Comparison of ENCODE assay signal across 1 cellular context in the genomic region with DNA sequence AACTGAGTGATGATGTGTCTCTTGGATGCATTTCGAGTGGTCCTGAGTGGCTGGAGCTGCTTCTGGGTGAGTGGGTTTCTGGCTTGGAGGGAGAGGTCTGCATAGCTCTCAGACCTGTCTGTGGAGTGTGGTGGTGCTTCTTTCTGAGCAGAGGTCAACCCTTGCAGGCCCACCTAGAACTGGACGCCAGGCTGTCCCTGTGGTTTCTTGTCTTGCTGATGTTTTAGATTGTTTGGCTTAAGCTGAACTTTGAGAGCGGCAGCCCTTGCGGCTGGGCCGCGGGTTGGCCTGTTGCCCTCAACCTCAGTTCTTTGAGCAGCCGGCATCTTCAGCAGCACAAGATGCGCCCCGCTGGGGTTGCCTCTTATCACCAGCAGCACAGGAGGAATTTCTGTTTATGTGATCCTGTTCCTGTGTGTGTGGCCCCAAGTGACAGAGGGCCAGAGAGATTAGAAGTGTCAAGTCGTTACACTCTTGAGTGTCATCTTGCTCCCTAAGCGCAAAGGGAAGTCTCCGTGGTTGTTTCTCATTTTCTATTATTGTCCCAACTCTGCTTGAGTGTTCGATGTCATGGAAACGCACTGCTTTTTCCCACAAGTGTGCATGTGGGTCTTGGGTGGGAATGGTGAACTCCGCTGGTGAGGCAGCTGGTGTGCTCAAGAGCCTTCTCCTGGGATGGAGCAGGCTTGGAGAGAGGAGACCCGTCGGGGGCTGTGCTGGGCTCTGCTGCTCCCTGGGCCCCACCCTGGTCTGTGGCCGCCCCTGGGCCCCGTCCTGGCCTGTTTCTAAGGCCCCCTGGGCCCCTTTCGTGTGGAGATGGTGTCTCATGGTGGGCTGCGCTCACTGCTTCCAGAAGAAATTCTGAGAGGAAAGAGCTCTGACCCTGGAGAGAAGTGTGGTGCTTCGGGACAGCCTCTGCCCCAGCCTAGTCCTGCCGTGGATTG.
TF ChIP-seq lines count a peak whose summit lies in the region.

No MANE protein-coding gene starts in this region.

TF ChIP-seq in K562, 482 proteins besides CTCF, POLR2A, EP300 and RAD21 (continued from another document and continues in another):
- TF ChIP-seq, protein P1, sequence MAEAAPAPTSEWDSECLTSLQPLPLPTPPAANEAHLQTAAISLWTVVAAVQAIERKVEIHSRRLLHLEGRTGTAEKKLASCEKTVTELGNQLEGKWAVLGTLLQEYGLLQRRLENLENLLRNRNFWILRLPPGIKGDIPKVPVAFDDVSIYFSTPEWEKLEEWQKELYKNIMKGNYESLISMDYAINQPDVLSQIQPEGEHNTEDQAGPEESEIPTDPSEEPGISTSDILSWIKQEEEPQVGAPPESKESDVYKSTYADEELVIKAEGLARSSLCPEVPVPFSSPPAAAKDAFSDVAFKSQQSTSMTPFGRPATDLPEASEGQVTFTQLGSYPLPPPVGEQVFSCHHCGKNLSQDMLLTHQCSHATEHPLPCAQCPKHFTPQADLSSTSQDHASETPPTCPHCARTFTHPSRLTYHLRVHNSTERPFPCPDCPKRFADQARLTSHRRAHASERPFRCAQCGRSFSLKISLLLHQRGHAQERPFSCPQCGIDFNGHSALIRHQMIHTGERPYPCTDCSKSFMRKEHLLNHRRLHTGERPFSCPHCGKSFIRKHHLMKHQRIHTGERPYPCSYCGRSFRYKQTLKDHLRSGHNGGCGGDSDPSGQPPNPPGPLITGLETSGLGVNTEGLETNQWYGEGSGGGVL (CRISPR knock-in tag; IDR thresholded peaks at IDR 0.05), result no peak
- TF ChIP-seq ZNF699 (CRISPR knock-in tag; IDR thresholded peaks at IDR 0.05; ENCODE audit: insufficient replicate concordance) (no peak), PURB (CRISPR knock-in tag; IDR thresholded peaks at IDR 0.05; ENCODE audit: low read depth) (no peak), HMGN3 (IDR thresholded peaks at IDR 0.05; ENCODE audit: borderline replicate concordance, extremely low read depth, insufficient read length, low read depth, low read length) (peak; percentile 100), POLR3A (IDR thresholded peaks at IDR 0.05; ENCODE audit: borderline replicate concordance, extremely low read depth, insufficient read depth, insufficient read length) (no peak), DNMT1 (IDR thresholded peaks at IDR 0.05) (no peak), ZNF3 (CRISPR knock-in tag; IDR thresholded peaks at IDR 0.05) (no peak), RBM34 (IDR thresholded peaks at IDR 0.05; ENCODE audit: borderline replicate concordance, insufficient read depth, low read length) (no peak), KAT2B (IDR thresholded peaks at IDR 0.05; ENCODE audit: low read depth, low read length) (no peak), CHD1 (IDR thresholded peaks at IDR 0.05; ENCODE audit: low read length) (no peak), MAFK (IDR thresholded peaks at IDR 0.05; ENCODE audit: low read length) (no peak), SRF (CRISPR knock-in tag; IDR thresholded peaks at IDR 0.05) (no peak; a peak in 1 of 4 replicates), DACH1 (IDR thresholded peaks at IDR 0.05; ENCODE audit: partially characterized antibody) (peak; percentile 41), FOXJ2 (tag; IDR thresholded peaks at IDR 0.05) (no peak; the same call in 1 of the 2 replicates), HLTF (IDR thresholded peaks at IDR 0.05) (peak; percentile 90), SMAD2 (IDR thresholded peaks at IDR 0.05; ENCODE audit: low read depth, low read length) (no peak), KLF6 (CRISPR knock-in tag; IDR thresholded peaks at IDR 0.05; ENCODE audit: borderline replicate concordance) (no peak; the same call in 1 of the 2 replicates), GTF2F1 (IDR thresholded peaks at IDR 0.05; ENCODE audit: low read depth, low read length) (no peak), C11orf30 (IDR thresholded peaks at IDR 0.05; ENCODE audit: low read depth) (no peak), RFX7 (CRISPR knock-in tag; IDR thresholded peaks at IDR 0.05) (no peak), ZNF584 (CRISPR knock-in tag; IDR thresholded peaks at IDR 0.05; ENCODE audit: low read depth) (no peak; the same call in 1 of the 2 replicates), BRD4 (IDR thresholded peaks at IDR 0.05) (no peak), NCOR1 (IDR thresholded peaks at IDR 0.05) (peak; percentile 100), SIN3B (IDR thresholded peaks at IDR 0.05; ENCODE audit: low read depth) (no peak), TCFL5 (CRISPR knock-in tag; conservative IDR thresholded peaks at IDR 0.05) (no peak), HDGF (IDR thresholded peaks at IDR 0.05) (no peak; the same call in 1 of the 2 replicates)
- TF ChIP-seq, protein P2, sequence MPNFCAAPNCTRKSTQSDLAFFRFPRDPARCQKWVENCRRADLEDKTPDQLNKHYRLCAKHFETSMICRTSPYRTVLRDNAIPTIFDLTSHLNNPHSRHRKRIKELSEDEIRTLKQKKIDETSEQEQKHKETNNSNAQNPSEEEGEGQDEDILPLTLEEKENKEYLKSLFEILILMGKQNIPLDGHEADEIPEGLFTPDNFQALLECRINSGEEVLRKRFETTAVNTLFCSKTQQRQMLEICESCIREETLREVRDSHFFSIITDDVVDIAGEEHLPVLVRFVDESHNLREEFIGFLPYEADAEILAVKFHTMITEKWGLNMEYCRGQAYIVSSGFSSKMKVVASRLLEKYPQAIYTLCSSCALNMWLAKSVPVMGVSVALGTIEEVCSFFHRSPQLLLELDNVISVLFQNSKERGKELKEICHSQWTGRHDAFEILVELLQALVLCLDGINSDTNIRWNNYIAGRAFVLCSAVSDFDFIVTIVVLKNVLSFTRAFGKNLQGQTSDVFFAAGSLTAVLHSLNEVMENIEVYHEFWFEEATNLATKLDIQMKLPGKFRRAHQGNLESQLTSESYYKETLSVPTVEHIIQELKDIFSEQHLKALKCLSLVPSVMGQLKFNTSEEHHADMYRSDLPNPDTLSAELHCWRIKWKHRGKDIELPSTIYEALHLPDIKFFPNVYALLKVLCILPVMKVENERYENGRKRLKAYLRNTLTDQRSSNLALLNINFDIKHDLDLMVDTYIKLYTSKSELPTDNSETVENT (CRISPR knock-in tag; IDR thresholded peaks at IDR 0.05), result no peak; the same call in 1 of the 2 replicates
- TF ChIP-seq, protein P3, sequence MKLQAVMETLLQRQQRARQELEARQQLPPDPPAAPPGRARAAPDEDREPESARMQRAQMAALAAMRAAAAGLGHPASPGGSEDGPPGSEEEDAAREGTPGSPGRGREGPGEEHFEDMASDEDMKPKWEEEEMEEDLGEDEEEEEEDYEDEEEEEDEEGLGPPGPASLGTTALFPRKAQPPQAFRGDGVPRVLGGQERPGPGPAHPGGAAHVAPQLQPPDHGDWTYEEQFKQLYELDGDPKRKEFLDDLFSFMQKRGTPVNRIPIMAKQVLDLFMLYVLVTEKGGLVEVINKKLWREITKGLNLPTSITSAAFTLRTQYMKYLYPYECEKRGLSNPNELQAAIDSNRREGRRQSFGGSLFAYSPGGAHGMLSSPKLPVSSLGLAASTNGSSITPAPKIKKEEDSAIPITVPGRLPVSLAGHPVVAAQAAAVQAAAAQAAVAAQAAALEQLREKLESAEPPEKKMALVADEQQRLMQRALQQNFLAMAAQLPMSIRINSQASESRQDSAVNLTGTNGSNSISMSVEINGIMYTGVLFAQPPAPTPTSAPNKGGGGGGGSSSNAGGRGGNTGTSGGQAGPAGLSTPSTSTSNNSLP (IDR thresholded peaks at IDR 0.05; ENCODE audit: borderline replicate concordance, low read depth, low read length), result peak; percentile 77; the same call in 1 of the 2 replicates
- TF ChIP-seq, protein P4, sequence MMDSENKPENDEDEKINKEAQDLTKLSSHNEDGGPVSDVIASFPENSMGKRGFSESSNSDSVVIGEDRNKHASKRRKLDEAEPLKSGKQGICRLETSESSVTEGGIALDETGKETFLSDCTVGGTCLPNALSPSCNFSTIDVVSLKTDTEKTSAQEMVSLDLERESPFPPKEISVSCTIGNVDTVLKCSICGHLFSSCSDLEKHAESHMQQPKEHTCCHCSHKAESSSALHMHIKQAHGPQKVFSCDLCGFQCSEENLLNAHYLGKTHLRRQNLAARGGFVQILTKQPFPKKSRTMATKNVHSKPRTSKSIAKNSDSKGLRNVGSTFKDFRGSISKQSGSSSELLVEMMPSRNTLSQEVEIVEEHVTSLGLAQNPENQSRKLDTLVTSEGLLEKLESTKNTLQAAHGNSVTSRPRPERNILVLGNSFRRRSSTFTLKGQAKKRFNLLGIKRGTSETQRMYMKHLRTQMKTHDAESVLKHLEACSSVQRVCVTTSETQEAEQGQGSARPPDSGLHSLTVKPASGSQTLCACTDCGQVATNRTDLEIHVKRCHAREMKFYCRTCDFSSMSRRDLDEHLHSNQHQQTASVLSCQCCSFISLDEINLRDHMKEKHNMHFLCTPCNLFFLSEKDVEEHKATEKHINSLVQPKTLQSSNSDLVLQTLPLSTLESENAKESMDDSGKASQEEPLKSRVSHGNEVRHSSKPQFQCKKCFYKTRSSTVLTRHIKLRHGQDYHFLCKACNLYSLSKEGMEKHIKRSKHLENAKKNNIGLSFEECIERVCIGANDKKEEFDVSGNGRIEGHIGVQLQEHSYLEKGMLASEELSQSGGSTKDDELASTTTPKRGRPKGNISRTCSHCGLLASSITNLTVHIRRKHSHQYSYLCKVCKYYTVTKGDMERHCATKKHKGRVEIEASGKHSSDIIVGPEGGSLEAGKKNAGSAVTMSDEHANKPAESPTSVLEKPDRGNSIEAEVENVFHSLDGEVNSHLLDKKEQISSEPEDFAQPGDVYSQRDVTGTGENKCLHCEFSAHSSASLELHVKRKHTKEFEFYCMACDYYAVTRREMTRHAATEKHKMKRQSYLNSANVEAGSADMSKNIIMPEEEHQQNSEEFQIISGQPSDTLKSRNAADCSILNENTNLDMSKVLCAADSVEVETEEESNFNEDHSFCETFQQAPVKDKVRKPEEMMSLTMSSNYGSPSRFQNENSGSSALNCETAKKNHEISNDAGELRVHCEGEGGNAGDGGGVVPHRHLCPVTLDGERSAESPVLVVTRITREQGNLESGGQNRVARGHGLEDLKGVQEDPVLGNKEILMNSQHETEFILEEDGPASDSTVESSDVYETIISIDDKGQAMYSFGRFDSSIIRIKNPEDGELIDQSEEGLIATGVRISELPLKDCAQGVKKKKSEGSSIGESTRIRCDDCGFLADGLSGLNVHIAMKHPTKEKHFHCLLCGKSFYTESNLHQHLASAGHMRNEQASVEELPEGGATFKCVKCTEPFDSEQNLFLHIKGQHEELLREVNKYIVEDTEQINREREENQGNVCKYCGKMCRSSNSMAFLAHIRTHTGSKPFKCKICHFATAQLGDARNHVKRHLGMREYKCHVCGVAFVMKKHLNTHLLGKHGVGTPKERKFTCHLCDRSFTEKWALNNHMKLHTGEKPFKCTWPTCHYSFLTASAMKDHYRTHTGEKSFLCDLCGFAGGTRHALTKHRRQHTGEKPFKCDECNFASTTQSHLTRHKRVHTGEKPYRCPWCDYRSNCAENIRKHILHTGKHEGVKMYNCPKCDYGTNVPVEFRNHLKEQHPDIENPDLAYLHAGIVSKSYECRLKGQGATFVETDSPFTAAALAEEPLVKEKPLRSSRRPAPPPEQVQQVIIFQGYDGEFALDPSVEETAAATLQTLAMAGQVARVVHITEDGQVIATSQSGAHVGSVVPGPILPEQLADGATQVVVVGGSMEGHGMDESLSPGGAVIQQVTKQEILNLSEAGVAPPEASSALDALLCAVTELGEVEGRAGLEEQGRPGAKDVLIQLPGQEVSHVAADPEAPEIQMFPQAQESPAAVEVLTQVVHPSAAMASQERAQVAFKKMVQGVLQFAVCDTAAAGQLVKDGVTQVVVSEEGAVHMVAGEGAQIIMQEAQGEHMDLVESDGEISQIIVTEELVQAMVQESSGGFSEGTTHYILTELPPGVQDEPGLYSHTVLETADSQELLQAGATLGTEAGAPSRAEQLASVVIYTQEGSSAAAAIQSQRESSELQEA (IDR thresholded peaks at IDR 0.05; ENCODE audit: low read depth), result no peak
- TF ChIP-seq, protein P5, sequence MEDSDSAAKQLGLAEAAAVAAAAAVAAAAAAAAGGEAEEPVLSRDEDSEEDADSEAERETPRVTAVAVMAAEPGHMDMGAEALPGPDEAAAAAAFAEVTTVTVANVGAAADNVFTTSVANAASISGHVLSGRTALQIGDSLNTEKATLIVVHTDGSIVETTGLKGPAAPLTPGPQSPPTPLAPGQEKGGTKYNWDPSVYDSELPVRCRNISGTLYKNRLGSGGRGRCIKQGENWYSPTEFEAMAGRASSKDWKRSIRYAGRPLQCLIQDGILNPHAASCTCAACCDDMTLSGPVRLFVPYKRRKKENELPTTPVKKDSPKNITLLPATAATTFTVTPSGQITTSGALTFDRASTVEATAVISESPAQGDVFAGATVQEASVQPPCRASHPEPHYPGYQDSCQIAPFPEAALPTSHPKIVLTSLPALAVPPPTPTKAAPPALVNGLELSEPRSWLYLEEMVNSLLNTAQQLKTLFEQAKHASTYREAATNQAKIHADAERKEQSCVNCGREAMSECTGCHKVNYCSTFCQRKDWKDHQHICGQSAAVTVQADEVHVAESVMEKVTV (CRISPR knock-in tag; IDR thresholded peaks at IDR 0.05), result no peak
- TF ChIP-seq, protein P6, sequence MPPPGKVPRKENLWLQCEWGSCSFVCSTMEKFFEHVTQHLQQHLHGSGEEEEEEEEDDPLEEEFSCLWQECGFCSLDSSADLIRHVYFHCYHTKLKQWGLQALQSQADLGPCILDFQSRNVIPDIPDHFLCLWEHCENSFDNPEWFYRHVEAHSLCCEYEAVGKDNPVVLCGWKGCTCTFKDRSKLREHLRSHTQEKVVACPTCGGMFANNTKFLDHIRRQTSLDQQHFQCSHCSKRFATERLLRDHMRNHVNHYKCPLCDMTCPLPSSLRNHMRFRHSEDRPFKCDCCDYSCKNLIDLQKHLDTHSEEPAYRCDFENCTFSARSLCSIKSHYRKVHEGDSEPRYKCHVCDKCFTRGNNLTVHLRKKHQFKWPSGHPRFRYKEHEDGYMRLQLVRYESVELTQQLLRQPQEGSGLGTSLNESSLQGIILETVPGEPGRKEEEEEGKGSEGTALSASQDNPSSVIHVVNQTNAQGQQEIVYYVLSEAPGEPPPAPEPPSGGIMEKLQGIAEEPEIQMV (tag; conservative IDR thresholded peaks at IDR 0.05; ENCODE audit: low read depth), result no peak
- TF ChIP-seq, protein P7, sequence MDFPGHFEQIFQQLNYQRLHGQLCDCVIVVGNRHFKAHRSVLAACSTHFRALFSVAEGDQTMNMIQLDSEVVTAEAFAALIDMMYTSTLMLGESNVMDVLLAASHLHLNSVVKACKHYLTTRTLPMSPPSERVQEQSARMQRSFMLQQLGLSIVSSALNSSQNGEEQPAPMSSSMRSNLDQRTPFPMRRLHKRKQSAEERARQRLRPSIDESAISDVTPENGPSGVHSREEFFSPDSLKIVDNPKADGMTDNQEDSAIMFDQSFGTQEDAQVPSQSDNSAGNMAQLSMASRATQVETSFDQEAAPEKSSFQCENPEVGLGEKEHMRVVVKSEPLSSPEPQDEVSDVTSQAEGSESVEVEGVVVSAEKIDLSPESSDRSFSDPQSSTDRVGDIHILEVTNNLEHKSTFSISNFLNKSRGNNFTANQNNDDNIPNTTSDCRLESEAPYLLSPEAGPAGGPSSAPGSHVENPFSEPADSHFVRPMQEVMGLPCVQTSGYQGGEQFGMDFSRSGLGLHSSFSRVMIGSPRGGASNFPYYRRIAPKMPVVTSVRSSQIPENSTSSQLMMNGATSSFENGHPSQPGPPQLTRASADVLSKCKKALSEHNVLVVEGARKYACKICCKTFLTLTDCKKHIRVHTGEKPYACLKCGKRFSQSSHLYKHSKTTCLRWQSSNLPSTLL (IDR thresholded peaks at IDR 0.05), result peak; percentile 58; the same call in 1 of the 2 replicates
- TF ChIP-seq, protein P8, sequence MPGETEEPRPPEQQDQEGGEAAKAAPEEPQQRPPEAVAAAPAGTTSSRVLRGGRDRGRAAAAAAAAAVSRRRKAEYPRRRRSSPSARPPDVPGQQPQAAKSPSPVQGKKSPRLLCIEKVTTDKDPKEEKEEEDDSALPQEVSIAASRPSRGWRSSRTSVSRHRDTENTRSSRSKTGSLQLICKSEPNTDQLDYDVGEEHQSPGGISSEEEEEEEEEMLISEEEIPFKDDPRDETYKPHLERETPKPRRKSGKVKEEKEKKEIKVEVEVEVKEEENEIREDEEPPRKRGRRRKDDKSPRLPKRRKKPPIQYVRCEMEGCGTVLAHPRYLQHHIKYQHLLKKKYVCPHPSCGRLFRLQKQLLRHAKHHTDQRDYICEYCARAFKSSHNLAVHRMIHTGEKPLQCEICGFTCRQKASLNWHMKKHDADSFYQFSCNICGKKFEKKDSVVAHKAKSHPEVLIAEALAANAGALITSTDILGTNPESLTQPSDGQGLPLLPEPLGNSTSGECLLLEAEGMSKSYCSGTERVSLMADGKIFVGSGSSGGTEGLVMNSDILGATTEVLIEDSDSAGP (CRISPR knock-in tag; IDR thresholded peaks at IDR 0.05), result no peak
